29 cellular contexts compared by ENCODE assay signal in genomic region chr9:3972687-3973086, GRCh38.
"Had no signal": no experiment of that assay in that cellular context is flagged by ENCODE, and none has a peak within 500 bp of the region (broad histone marks: within the 10 kb centered on the region; RNA-seq: fewer than 3 reads in every experiment).

No MANE protein-coding gene starts in this region.

- H3K27me3 Mint-ChIP-seq: stimulated activated naive CD8-positive, alpha-beta T cell treated with anti-CD3 and anti-CD28 coated beads, Interleukin-15, amount 100 ng/mL, for 72 hours had no signal

- FAIRE-seq: urothelium cell line had no signal

- H3K4me1 Mint-ChIP-seq: stimulated activated effector memory CD8-positive, alpha-beta T cell treated with anti-CD3 and anti-CD28 coated beads, Interleukin-12 subunit alpha, Interleukin-12 subunit beta, amount 100 ng/mL, for 72 hours; stimulated activated memory B cell treated with anti-CD40 and anti-IgM and Interleukin-4, amounts not matched to agents 10 μg/mL and 1 μg/mL and 100 μg/mL, for 72 hours; stimulated activated naive B cell treated with anti-CD40 and anti-IgM and Interleukin-4, amounts not matched to agents 10 μg/mL and 1 μg/mL and 100 μg/mL, for 72 hours; stimulated activated naive CD8-positive, alpha-beta T cell treated with anti-CD3 and anti-CD28 coated beads, Interleukin-15, amount 100 ng/mL, for 72 hours had no signal

- H3K9me3 Mint-ChIP-seq: stimulated activated effector memory CD8-positive, alpha-beta T cell treated with anti-CD3 and anti-CD28 coated beads, Interleukin-12 subunit alpha, Interleukin-12 subunit beta, amount 100 ng/mL, for 72 hours; stimulated activated memory B cell treated with anti-CD40 and anti-IgM and Interleukin-4, amounts not matched to agents 10 μg/mL and 1 μg/mL and 100 μg/mL, for 72 hours; stimulated activated naive B cell treated with anti-CD40 and anti-IgM and Interleukin-4, amounts not matched to agents 10 μg/mL and 1 μg/mL and 100 μg/mL, for 72 hours; stimulated activated naive CD8-positive, alpha-beta T cell treated with anti-CD3 and anti-CD28 coated beads, Interleukin-15, amount 100 ng/mL, for 72 hours; stimulated activated naive CD8-positive, alpha-beta T cell treated with anti-CD3 and anti-CD28 coated beads, Interleukin-15, Interleukin-2, amounts not matched to agents 100 ng/mL and 50 ng/mL, for 24 hours; type B pancreatic cell had no signal

- H3K36me3 Mint-ChIP-seq: stimulated activated effector memory CD8-positive, alpha-beta T cell treated with anti-CD3 and anti-CD28 coated beads, Interleukin-12 subunit alpha, Interleukin-12 subunit beta, amount 100 ng/mL, for 72 hours; stimulated activated memory B cell treated with anti-CD40 and anti-IgM and Interleukin-4, amounts not matched to agents 10 μg/mL and 1 μg/mL and 100 μg/mL, for 72 hours; stimulated activated naive B cell treated with anti-CD40 and anti-IgM and Interleukin-4, amounts not matched to agents 10 μg/mL and 1 μg/mL and 100 μg/mL, for 72 hours; type B pancreatic cell had no signal

- DNase-seq: stimulated activated CD4-positive, alpha-beta T cell treated with anti-CD3 and anti-CD28 coated beads, Interleukin-2, amount 100 ng/mL, for 48 hours; stimulated activated CD4-positive, alpha-beta T cell treated with anti-CD3 and anti-CD28 coated beads, Interleukin-4, amount 100 ng/mL, for 1 hour; stimulated activated CD4-positive, alpha-beta T cell treated with anti-CD3 and anti-CD28 coated beads, Interleukin-4, amount 100 ng/mL, for 24 hours; stimulated activated CD4-positive, alpha-beta T cell treated with anti-CD3 and anti-CD28 coated beads, Interleukin-4, amount 100 ng/mL, for 4 hours; stimulated activated CD8-positive, alpha-beta memory T cell treated with anti-CD3 and anti-CD28 coated beads, Interleukin-4, amount 100 ng/mL, for 48 hours; stimulated activated naive B cell treated with anti-CD40 and anti-IgM and Interleukin-4, amounts not matched to agents 10 μg/mL and 1 μg/mL and 100 μg/mL, for 72 hours; stimulated activated naive CD4-positive, alpha-beta T cell; stimulated activated naive CD4-positive, alpha-beta T cell treated with Interleukin-2 at 50 U/mL for 16 hours; stimulated activated naive CD8-positive, alpha-beta T cell treated with anti-CD3 and anti-CD28 coated beads, Interleukin-15, amount 100 ng/mL, for 72 hours; stimulated activated naive CD8-positive, alpha-beta T cell treated with anti-CD3 and anti-CD28 coated beads, Interleukin-15, Interleukin-2, amounts not matched to agents 100 U/mL and 50 U/mL, for 24 hours; stomach; substantia nigra; testis; thyroid gland; tibial artery; transverse colon; trophoblast cell; upper lobe of left lung; upper lobe of right lung; uterus had no signal

- H3K4me1 ChIP-seq: testis, tibial artery, transverse colon, upper lobe of left lung, upper lobe of right lung, uterus, vagina had no signal

- H3K27me3 ChIP-seq: stomach, suprapubic skin, testis, thyroid gland, tibial artery, tibial nerve, transverse colon, upper lobe of left lung, upper lobe of right lung, uterus, vagina had no signal

- H3K36me3 ChIP-seq: stomach, suprapubic skin, thoracic aorta, thyroid gland, tibial artery, tibial nerve, transverse colon, upper lobe of left lung, upper lobe of right lung, uterus, vagina had no signal

- H3K4me3 Mint-ChIP-seq: stimulated activated effector memory CD8-positive, alpha-beta T cell treated with anti-CD3 and anti-CD28 coated beads, Interleukin-12 subunit alpha, Interleukin-12 subunit beta, amount 100 ng/mL, for 72 hours; stimulated activated memory B cell treated with anti-CD40 and anti-IgM and Interleukin-4, amounts not matched to agents 10 μg/mL and 1 μg/mL and 100 μg/mL, for 72 hours; stimulated activated naive B cell treated with anti-CD40 and anti-IgM and Interleukin-4, amounts not matched to agents 10 μg/mL and 1 μg/mL and 100 μg/mL, for 72 hours; stimulated activated naive CD8-positive, alpha-beta T cell treated with anti-CD3 and anti-CD28 coated beads, Interleukin-15, amount 100 ng/mL, for 72 hours; stimulated activated naive CD8-positive, alpha-beta T cell treated with anti-CD3 and anti-CD28 coated beads, Interleukin-15, Interleukin-2, amounts not matched to agents 100 ng/mL and 50 ng/mL, for 24 hours; type B pancreatic cell had no signal

- H3K27ac ChIP-seq: stomach, suprapubic skin, testis, thoracic aorta, thyroid gland, tibial artery, tibial nerve, transverse colon, upper lobe of left lung, upper lobe of right lung, uterus, vagina had no signal

- ATAC-seq: stimulated activated effector memory CD8-positive, alpha-beta T cell treated with anti-CD3 and anti-CD28 coated beads, Interleukin-12 subunit alpha, Interleukin-12 subunit beta, amount 100 ng/mL, for 72 hours; stimulated activated memory B cell treated with anti-CD40 and anti-IgM and Interleukin-4, amounts not matched to agents 10 μg/mL and 1 μg/mL and 100 μg/mL, for 72 hours; stimulated activated naive B cell treated with anti-CD40 and anti-IgM and Interleukin-4, amounts not matched to agents 10 μg/mL and 1 μg/mL and 100 μg/mL, for 72 hours; stimulated activated naive CD8-positive, alpha-beta T cell treated with anti-CD3 and anti-CD28 coated beads, Interleukin-15, amount 100 ng/mL, for 72 hours; stimulated activated naive CD8-positive, alpha-beta T cell treated with anti-CD3 and anti-CD28 coated beads, Interleukin-15, Interleukin-2, amounts not matched to agents 100 U/mL and 50 U/mL, for 24 hours; upper lobe of right lung had no signal

- H3K9me3 ChIP-seq: stomach, suprapubic skin, testis, thoracic aorta, thyroid gland, tibial artery, tibial nerve, transverse colon, upper lobe of left lung, upper lobe of right lung, uterus, vagina had no signal

- H3K4me3 ChIP-seq: stomach, suprapubic skin, testis, thoracic aorta, thyroid gland, tibial artery, tibial nerve, transverse colon, upper lobe of left lung, upper lobe of right lung, uterus, vagina had no signal
